23 cellular contexts compared by ENCODE assay signal in the genomic region with DNA sequence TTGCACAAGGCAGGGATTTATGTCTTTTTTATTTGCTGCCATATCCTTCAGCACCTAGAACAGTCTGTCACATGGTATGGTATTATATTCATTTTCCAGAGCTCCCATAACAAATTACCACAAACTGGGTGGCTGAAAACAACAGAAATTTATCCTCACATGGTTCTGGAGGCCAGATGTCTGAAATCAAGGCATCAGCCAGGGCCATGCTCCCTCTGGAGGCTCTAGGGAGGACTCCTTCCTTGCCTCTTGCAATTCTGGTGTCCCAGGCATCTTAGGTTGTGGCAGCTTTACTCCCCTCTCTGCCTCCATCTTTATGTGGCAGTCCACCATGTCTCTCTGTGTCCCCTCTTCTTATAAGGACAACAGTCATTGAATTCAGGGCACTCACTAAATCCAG. TPM values are rescaled to one million over a fixed set of nuclear protein-coding genes. Genes with fewer than 3 reads are reported as not detected.
DNase-seq lines count a peak whose midpoint lies in the region; ATAC-seq and TF ChIP-seq lines count a peak whose summit lies in the region.
"Had no signal": no experiment of that assay in that cellular context is flagged by ENCODE, and none has a peak within 500 bp of the region (broad histone marks: within the 10 kb centered on the region; RNA-seq: fewer than 3 reads in every experiment).

No MANE protein-coding gene starts in this region.

- CTCF ChIA-PET in A673 (lab: Charles Lee): no interaction called here

- TF ChIP-seq POLR2A in right lobe of liver (IDR thresholded peaks at IDR 0.05): no peak

- peak overlapping the region; percentile 67 for H3K27ac ChIP-seq in RWPE2 (ENCODE audit: poor library complexity, severe bottlenecking)
- H3K27ac ChIP-seq in right lobe of liver: no peak overlapping the region
- no peak overlapping the region for H3K27ac ChIP-seq in A673 (ENCODE audit: low read depth, low read length, poor library complexity, severe bottlenecking)
- H3K27ac ChIP-seq: tibial artery, WERI-Rb-1 had no signal

- H3K36me3 ChIP-seq in RWPE2 (ENCODE audit: low read depth): peaks cover 26% of the 10 kb centered on the region
- H3K36me3 ChIP-seq in right lobe of liver: no peaks in the 10 kb centered on the region
- H3K36me3 ChIP-seq in A673 (ENCODE audit: insufficient read depth, low read length, poor library complexity, severe bottlenecking): no peaks in the 10 kb centered on the region
- H3K36me3 ChIP-seq: tibial artery, WERI-Rb-1 had no signal

- H3K4me3 ChIP-seq in RWPE2 (ENCODE audit: severe bottlenecking) (no peak overlapping the region), fibroblast of mammary gland (ENCODE audit: control insufficient read depth, low read depth, low read length) (no peak overlapping the region), right lobe of liver (no peak overlapping the region), A673 (ENCODE audit: low read depth, low read length, poor library complexity, severe bottlenecking) (no peak overlapping the region)
- H3K4me3 ChIP-seq: tibial artery had no signal

- ATAC-seq in RWPE2 (ENCODE audit: low read depth) (no peak), right lobe of liver (no peak)
- ATAC-seq: stimulated activated naive B cell treated with anti-CD40 and anti-IgM and Interleukin-4, amounts not matched to agents 10 μg/mL and 1 μg/mL and 100 μg/mL, for 72 hours had no signal

- POLR2A ChIA-PET in A673 (lab: Charles Lee; ENCODE audit: low non-redundant PET): no interaction called here

- intact Hi-C loops in right lobe of liver (cut with DNase I) (no loop called here), A673 (cut with micrococcal nuclease; ENCODE audit: unreplicated experiment) (no loop called here)

- no TSS peak for BruUV-seq in A673 (replicated peaks; lab: Mats Ljungman, UMichigan)

- DNase-seq in DMS53 (lab: John Stamatoyannopoulos, UW): peak; percentile 14
- DNase-seq in DMS53 treated with DMSO at 0.1 percent for 48 hours (lab: John Stamatoyannopoulos, UW; ENCODE audit: unreplicated experiment): no peak
- no peak for DNase-seq in RWPE2 (ENCODE audit: low spot score)
- DNase-seq in fibroblast of mammary gland (ENCODE audit: low read depth): peak; percentile 72
- DNase-seq in right lobe of liver: no peak
- DNase-seq in NCI-H1105 treated with DMSO at 0.1 percent for 48 hours (lab: John Stamatoyannopoulos, UW): no peak
- no peak for DNase-seq in A673 (ENCODE audit: low spot score)
- no peak for DNase-seq in SHP77 (lab: John Stamatoyannopoulos, UW)
- DNase-seq: 8988T; activated CD4-positive, alpha-beta memory T cell treated with anti-CD3 and anti-CD28 coated beads, Interleukin-2, amount 10 ng/mL, durations not matched to agents 7 days and 5 days; activated naive CD8-positive, alpha-beta T cell treated with anti-CD3 and anti-CD28 coated beads for 36 hours; activated T-cell treated with anti-CD3 and anti-CD28 coated beads, Interleukin-2, amount 50 U/mL, for 48 hours; GDM1; hypothalamus; midbrain; MM.1S; NCI-H1694 treated with DMSO at 0.1 percent for 48 hours; NCI-H345; stimulated activated CD4-positive, alpha-beta T cell treated with anti-CD3 and anti-CD28 coated beads, Interleukin-15, amount 100 ng/mL, for 24 hours; stimulated activated naive B cell treated with anti-CD40 and anti-IgM and Interleukin-4, amounts not matched to agents 10 μg/mL and 1 μg/mL and 100 μg/mL, for 72 hours; T-helper 1 cell; tibial artery; WERI-Rb-1 had no signal

- H3K27me3 ChIP-seq in RWPE2 (ENCODE audit: insufficient read depth, poor library complexity, severe bottlenecking) (no peaks in the 10 kb centered on the region), right lobe of liver (no peaks in the 10 kb centered on the region), A673 (replicated peaks; ENCODE audit: insufficient read depth, low read depth, low read length, poor library complexity) (no peaks in the 10 kb centered on the region)
- H3K27me3 ChIP-seq: tibial artery had no signal

- TF ChIP-seq CTCF in RWPE2 (IDR thresholded peaks at IDR 0.05; ENCODE audit: poor library complexity, severe bottlenecking) (peak; percentile 8), fibroblast of mammary gland (conservative IDR thresholded peaks at IDR 0.05; ENCODE audit: control insufficient read depth, insufficient read depth, low read depth, low read length) (peak; percentile 43), right lobe of liver (IDR thresholded peaks at IDR 0.05) (no peak), A673 (conservative IDR thresholded peaks at IDR 0.05; ENCODE audit: low read depth, low read length) (no peak)

- peaks cover 35% of the 10 kb centered on the region for H3K4me1 ChIP-seq in RWPE2 (ENCODE audit: insufficient read depth, poor library complexity, severe bottlenecking)
- H3K4me1 ChIP-seq in right lobe of liver: peaks cover 0 to 26% (median 4%) of the 10 kb centered on the region in 4 donors
- no peaks in the 10 kb centered on the region for H3K4me1 ChIP-seq in A673 (ENCODE audit: insufficient read depth, low read length, poor library complexity, severe bottlenecking)

- no peaks in the 10 kb centered on the region for H3K9me3 ChIP-seq in RWPE2 (ENCODE audit: severe bottlenecking)
- no peaks in the 10 kb centered on the region for H3K9me3 ChIP-seq in right lobe of liver
- H3K9me3 ChIP-seq in A673 (ENCODE audit: low read depth, low read length, poor library complexity, severe bottlenecking): no peaks in the 10 kb centered on the region
- H3K9me3 ChIP-seq: tibial artery had no signal

RNA-seq across cellular contexts. Expression of gene MET, which starts 43.1 kb away (rescaled TPM):
- total RNA-seq in right lobe of liver: 10 to 100 TPM; 32.9 to 45.2 (median 37.2) TPM
- 5.7 and 6.8 TPM in 2 replicates for total RNA-seq in A673 (2021)

Comparison
In these comparisons a context has a peak if more than half of its experiments do, and no peak if none do; other contexts are left out.
1. DNase-seq: peak in DMS53 (single experiment) and fibroblast of mammary gland (single experiment); none in DMS53 treated with DMSO at 0.1 percent for 48 hours (single experiment), RWPE2 (single experiment), right lobe of liver (0 of 3), NCI-H1105 treated with DMSO at 0.1 percent for 48 hours (single experiment), A673 (single experiment) and SHP77 (0 of 2).
2. CTCF ChIP-seq: peak in RWPE2 (single experiment) and fibroblast of mammary gland (single experiment); none in right lobe of liver (0 of 4) and A673 (single experiment).